1 cellular context compared by ENCODE assay signal in genomic region chr17:50625032-50625871, GRCh38.
TF ChIP-seq lines count a peak whose summit lies in the region.

No MANE protein-coding gene starts in this region.

TF ChIP-seq in HepG2, 621 proteins besides CTCF, POLR2A, EP300 and RAD21 (continued from another document):
- TF ChIP-seq AKNA (CRISPR knock-in tag; IDR thresholded peaks at IDR 0.05; ENCODE audit: borderline replicate concordance) (no peak), MED13 (CRISPR knock-in tag; IDR thresholded peaks at IDR 0.05) (no peak), ZNF264 (CRISPR knock-in tag; IDR thresholded peaks at IDR 0.05) (no peak), PHB2 (IDR thresholded peaks at IDR 0.05; ENCODE audit: partially characterized antibody) (no peak), MTF2 (CRISPR knock-in tag; IDR thresholded peaks at IDR 0.05; ENCODE audit: borderline replicate concordance) (no peak), ZNF333 (CRISPR knock-in tag; IDR thresholded peaks at IDR 0.05; ENCODE audit: borderline replicate concordance) (no peak), ZNF556 (CRISPR knock-in tag; IDR thresholded peaks at IDR 0.05; ENCODE audit: borderline replicate concordance) (peak; percentile 13; the same call in 1 of the 2 replicates), ZNF451 (CRISPR knock-in tag; IDR thresholded peaks at IDR 0.05) (0 out of 2 replicates have a peak, but pooled peaks have one; percentile 14), ZBTB42 (CRISPR knock-in tag; IDR thresholded peaks at IDR 0.05) (no peak), AKAP8 (CRISPR knock-in tag; IDR thresholded peaks at IDR 0.05) (peak; percentile 28; the same call in 1 of the 2 replicates)
